Comparison of ENCODE assay signal across 30 cellular contexts in genomic region chr3:7436542-7436941, GRCh38.
"Had no signal": no experiment of that assay in that cellular context is flagged by ENCODE, and none has a peak within 500 bp of the region (broad histone marks: within the 10 kb centered on the region; RNA-seq: fewer than 3 reads in every experiment).

No MANE protein-coding gene starts in this region.

- FAIRE-seq: colon, endometrium, urothelium cell line had no signal

- H3K36me3 Mint-ChIP-seq: activated naive CD8-positive, alpha-beta T cell treated with anti-CD3 and anti-CD28 coated beads for 36 hours; mesothelial cell of epicardium; naive B cell had no signal

- H3K27me3 ChIP-seq: adrenal gland, body of pancreas, esophagus squamous epithelium, heart right ventricle, neutrophil had no signal

- H3K4me1 Mint-ChIP-seq: activated naive CD8-positive, alpha-beta T cell treated with anti-CD3 and anti-CD28 coated beads for 36 hours; mesothelial cell of epicardium; naive B cell had no signal

- H3K27me3 Mint-ChIP-seq: activated naive CD8-positive, alpha-beta T cell treated with anti-CD3 and anti-CD28 coated beads for 36 hours; naive B cell; stimulated activated naive CD8-positive, alpha-beta T cell treated with anti-CD3 and anti-CD28 coated beads, Interleukin-15, Interleukin-2, amounts not matched to agents 100 ng/mL and 50 ng/mL, for 24 hours had no signal

- H3K27ac ChIP-seq: adrenal gland, body of pancreas, epithelial cell of prostate, esophagus squamous epithelium, heart right ventricle, neutrophil, skin epidermis, thoracic aorta, VCaP had no signal

- DNase-seq: activated CD4-positive, alpha-beta T cell treated with anti-CD3 and anti-CD28 coated beads for 4 hours; activated CD4-positive, alpha-beta T cell treated with anti-CD3 and anti-CD28 coated beads, Interleukin-2, amount 50 U/mL, for 4 hours; activated CD8-positive, alpha-beta memory T cell treated with anti-CD3 and anti-CD28 coated beads for 24 hours; activated effector memory CD4-positive, alpha-beta T cell treated with anti-CD3 and anti-CD28 coated beads, Interleukin-2, amount 50 U/mL, for 16 hours; activated naive CD4-positive, alpha-beta T cell treated with anti-CD3 and anti-CD28 coated beads for 36 hours; activated naive CD8-positive, alpha-beta T cell treated with anti-CD3 and anti-CD28 coated beads for 36 hours; adrenal gland; aorta; body of pancreas; dermis blood vessel endothelial cell; effector CD4-positive, alpha-beta T cell; esophagus squamous epithelium; foreskin melanocyte; heart right ventricle; naive B cell; nephron progenitor cell; stimulated activated CD4-positive, alpha-beta T cell treated with anti-CD3 and anti-CD28 coated beads, Interleukin-12 subunit alpha, Interleukin-12 subunit beta, amount 100 ng/mL, for 4 hours; stimulated activated CD4-positive, alpha-beta T cell treated with anti-CD3 and anti-CD28 coated beads, Interleukin-4, amount 100 ng/mL, for 1 hour; trophoblast cell had no signal

- H3K4me3 ChIP-seq: adrenal gland, body of pancreas, esophagus squamous epithelium, heart right ventricle, skin epidermis, thoracic aorta had no signal

- ATAC-seq: body of pancreas, heart right ventricle, sciatic nerve had no signal

- H3K4me3 Mint-ChIP-seq: activated naive CD4-positive, alpha-beta T cell treated with anti-CD3 and anti-CD28 coated beads for 36 hours; activated naive CD8-positive, alpha-beta T cell treated with anti-CD3 and anti-CD28 coated beads for 36 hours; mesothelial cell of epicardium; naive B cell; nephron progenitor cell; stimulated activated naive CD8-positive, alpha-beta T cell treated with anti-CD3 and anti-CD28 coated beads, Interleukin-15, Interleukin-2, amounts not matched to agents 100 ng/mL and 50 ng/mL, for 24 hours had no signal

- H3K36me3 ChIP-seq: adrenal gland, esophagus squamous epithelium, heart right ventricle, neutrophil, thoracic aorta had no signal

- H3K4me1 ChIP-seq: adrenal gland, body of pancreas, esophagus squamous epithelium, heart right ventricle had no signal

- H3K27ac Mint-ChIP-seq: activated naive CD4-positive, alpha-beta T cell treated with anti-CD3 and anti-CD28 coated beads for 36 hours; activated naive CD8-positive, alpha-beta T cell treated with anti-CD3 and anti-CD28 coated beads for 36 hours; mesothelial cell of epicardium; naive B cell; stimulated activated naive CD8-positive, alpha-beta T cell treated with anti-CD3 and anti-CD28 coated beads, Interleukin-15, Interleukin-2, amounts not matched to agents 100 ng/mL and 50 ng/mL, for 24 hours had no signal

- H3K9me3 ChIP-seq: body of pancreas, neutrophil had no signal
